Comparison of ENCODE assay signal across 5 cellular contexts in the genomic region with DNA sequence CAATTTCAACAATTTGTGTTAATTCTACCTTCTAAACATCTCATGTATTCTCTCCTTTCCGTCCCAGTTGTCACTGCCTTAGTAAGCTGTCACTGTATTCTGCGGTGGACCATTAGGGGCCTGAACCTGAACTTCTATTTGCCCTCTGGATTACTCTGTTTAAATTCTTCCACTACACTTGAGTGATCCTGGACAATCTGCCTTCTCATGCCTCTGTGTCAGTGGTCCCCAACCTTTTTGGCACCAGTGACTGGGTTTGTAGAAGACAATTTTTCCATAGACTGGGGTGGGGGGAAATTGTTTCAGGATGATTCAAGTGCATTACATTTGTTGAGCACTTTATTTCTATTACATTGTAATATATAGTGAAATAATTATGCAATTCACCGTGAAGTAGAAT.
"Had no signal": no experiment of that assay in that cellular context is flagged by ENCODE, and none has a peak within 500 bp of the region (broad histone marks: within the 10 kb centered on the region; RNA-seq: fewer than 3 reads in every experiment).

No MANE protein-coding gene starts in this region.

- H3K36me3 Mint-ChIP-seq: IgD-negative memory B cell had no signal

- H3K27me3 Mint-ChIP-seq: IgD-negative memory B cell had no signal

- H3K27ac Mint-ChIP-seq: IgD-negative memory B cell had no signal

- H3K27ac ChIP-seq: HL-60 had no signal

- H3K4me3 ChIP-seq: K562 had no signal

- H3K4me1 Mint-ChIP-seq: IgD-negative memory B cell had no signal

- ATAC-seq: HepG2, K562 had no signal

- H3K4me3 Mint-ChIP-seq: IgD-negative memory B cell had no signal

- DNase-seq: KBM-7 had no signal
